ENCODE assay signal across 13 cellular contexts in genomic region chr22:49647346-49648026, GRCh38.
DNase-seq lines count a peak whose midpoint lies in the region; ATAC-seq, FAIRE-seq and TF ChIP-seq lines count a peak whose summit lies in the region.
"Had no signal": no experiment of that assay in that cellular context is flagged by ENCODE, and none has a peak within 500 bp of the region (broad histone marks: within the 10 kb centered on the region; RNA-seq: fewer than 3 reads in every experiment).

No MANE protein-coding gene starts in this region.

- H3K4me3 Mint-ChIP-seq in nephron progenitor cell (no peak overlapping the region), WTC11 (no peak overlapping the region)
- H3K4me3 Mint-ChIP-seq: CD8-positive, alpha-beta memory T cell; T-helper 2 cell treated with Interferon-gamma antibody and Interleukin-4, amounts not matched to agents 5 μg/mL and 100 μg/mL, for 36 hours had no signal

- in situ Hi-C loops in SK-MEL-5 (cut with HindIII; ENCODE audit: low pct_unique_long_range_greater_than_20kb, low sequenced_read_pairs), result no loop called here

- peaks cover 27% of the 10 kb centered on the region for H3K4me1 Mint-ChIP-seq in nephron progenitor cell
- peaks cover 3% of the 10 kb centered on the region; the same call in 1 of the 2 replicates for H3K4me1 Mint-ChIP-seq in WTC11

- H3K27me3 Mint-ChIP-seq in nephron progenitor cell (ENCODE audit: low read depth, poor library complexity) (peaks cover 19% of the 10 kb centered on the region), WTC11 (ENCODE audit: low read depth) (no peaks in the 10 kb centered on the region)
- H3K27me3 Mint-ChIP-seq: CD8-positive, alpha-beta memory T cell had no signal

- no peak for TF ChIP-seq EP300 in Ishikawa (IDR thresholded peaks at IDR 0.05; ENCODE audit: borderline replicate concordance)

- CTCF ChIA-PET in WTC11 (lab: Charles Lee), result interaction anchor here (0.9 to 1.2 kb wide), 2 partner anchors 15 to 54 kb away, joined by 4 to 7 read pairs; no protein-coding TSS in a partner anchor

- FAIRE-seq in H54 (lab: Jason Lieb, UNC), result no peak

- TF ChIP-seq RAD21 in Ishikawa (IDR thresholded peaks at IDR 0.05; ENCODE audit: low read depth), result peak; percentile 29; the same call in 1 of the 2 replicates

- peak; percentile 37 for DNase-seq in H54 (ENCODE audit: insufficient read length, low spot score)
- DNase-seq in SK-MEL-5 (ENCODE audit: low read depth, low spot score), result peak; percentile 31
- DNase-seq in nephron progenitor cell, result peak; percentile 37
- no peak for DNase-seq in T-helper 9 cell
- DNase-seq in NCI-H1105 treated with DMSO at 0.1 percent for 48 hours (lab: John Stamatoyannopoulos, UW), result no peak
- no peak for DNase-seq in WTC11 (ENCODE audit: low spot score)
- DNase-seq: CD8-positive, alpha-beta memory T cell; Kasumi-1; NCI-H345; NCI-H69; SW 1271 had no signal

- H3K27ac Mint-ChIP-seq in nephron progenitor cell, result peak overlapping the region; percentile 85
- H3K27ac Mint-ChIP-seq in WTC11, result no peak overlapping the region
- H3K27ac Mint-ChIP-seq: CD8-positive, alpha-beta memory T cell; T-helper 2 cell treated with Interferon-gamma antibody and Interleukin-4, amounts not matched to agents 5 μg/mL and 100 μg/mL, for 36 hours had no signal

- no peak for TF ChIP-seq CTCF in nephron progenitor cell (IDR thresholded peaks at IDR 0.05)
- TF ChIP-seq CTCF in WTC11 (IDR thresholded peaks at IDR 0.05), result no peak

- H3K36me3 Mint-ChIP-seq in nephron progenitor cell (ENCODE audit: low read depth), result no peaks in the 10 kb centered on the region
- H3K36me3 Mint-ChIP-seq in WTC11, result no peaks in the 10 kb centered on the region

- H3K9me3 Mint-ChIP-seq in nephron progenitor cell (peaks cover 6% of the 10 kb centered on the region), WTC11 (peaks cover 5% of the 10 kb centered on the region; the same call in 1 of the 2 replicates)
- H3K9me3 Mint-ChIP-seq: CD8-positive, alpha-beta memory T cell; T-helper 2 cell treated with Interferon-gamma antibody and Interleukin-4, amounts not matched to agents 5 μg/mL and 100 μg/mL, for 36 hours had no signal

- POLR2A ChIA-PET in WTC11 (lab: Charles Lee), result no interaction called here

- no peak for TF ChIP-seq POLR2A in H54 (IDR thresholded peaks at IDR 0.05; ENCODE audit: low read depth, low read length)

- no peak; the same call in 1 of the 2 replicates for ATAC-seq in WTC11

TF ChIP-seq in Ishikawa, 13 proteins besides CTCF, POLR2A, EP300 and RAD21:
- TF ChIP-seq FOXM1 (IDR thresholded peaks at IDR 0.05; ENCODE audit: borderline replicate concordance, low read depth), result no peak
- no peak for TF ChIP-seq EGR1 (IDR thresholded peaks at IDR 0.05)
- TF ChIP-seq CEBPB (IDR thresholded peaks at IDR 0.05), result no peak
- no peak for TF ChIP-seq TCF12 (IDR thresholded peaks at IDR 0.05; ENCODE audit: low read depth)
- TF ChIP-seq MAX (IDR thresholded peaks at IDR 0.05), result no peak
- TF ChIP-seq ZBTB7A (IDR thresholded peaks at IDR 0.05; ENCODE audit: low read depth), result no peak
- no peak for TF ChIP-seq CREB1 (IDR thresholded peaks at IDR 0.05; ENCODE audit: low read depth)
- no peak for TF ChIP-seq REST (IDR thresholded peaks at IDR 0.05; ENCODE audit: low read depth)
- no peak for TF ChIP-seq NFIC (IDR thresholded peaks at IDR 0.05)
- TF ChIP-seq TEAD4 (IDR thresholded peaks at IDR 0.05), result no peak
- TF ChIP-seq USF1 (IDR thresholded peaks at IDR 0.05), result no peak
- TF ChIP-seq TAF1 (IDR thresholded peaks at IDR 0.05; ENCODE audit: low read depth), result no peak
- TF ChIP-seq YY1 (IDR thresholded peaks at IDR 0.05; ENCODE audit: low read depth), result no peak

TF ChIP-seq in WTC11, 78 proteins besides CTCF, POLR2A, EP300 and RAD21:
- TF ChIP-seq ZNF396 (CRISPR knock-in tag; IDR thresholded peaks at IDR 0.05; ENCODE audit: borderline replicate concordance) (no peak), ATF1 (CRISPR knock-in tag; IDR thresholded peaks at IDR 0.05) (no peak), JAZF1 (CRISPR knock-in tag; IDR thresholded peaks at IDR 0.05) (no peak), STAT6 (CRISPR knock-in tag; conservative IDR thresholded peaks at IDR 0.05; ENCODE audit: low read depth) (no peak), ZNF281 (CRISPR knock-in tag; IDR thresholded peaks at IDR 0.05) (no peak), ZNF121 (CRISPR knock-in tag; IDR thresholded peaks at IDR 0.05) (no peak)

Comparison
In these comparisons a context has a peak if more than half of its experiments do, and no peak if none do; other contexts are left out.
1. DNase-seq: peak in H54 (single experiment), SK-MEL-5 (single experiment) and nephron progenitor cell (single experiment); none in T-helper 9 cell (single experiment), NCI-H1105 treated with DMSO at 0.1 percent for 48 hours (single experiment) and WTC11 (single experiment).